In genomic region chrX:38654302-38654701, GRCh38 we compare ENCODE assay signal across 8 cellular contexts.
DNase-seq lines count a peak whose midpoint lies in the region; ATAC-seq and TF ChIP-seq lines count a peak whose summit lies in the region.

No MANE protein-coding gene starts in this region.

- H3K27me3 Mint-ChIP-seq in activated CD4-positive, alpha-beta T cell treated with anti-CD3 and anti-CD28 coated beads, Interleukin-2, amount 10 ng/mL, durations not matched to agents 7 days and 5 days: no peaks in the 10 kb centered on the region

- no peaks in the 10 kb centered on the region for H3K36me3 ChIP-seq in colonic mucosa

- POLR2A ChIA-PET in activated CD4-positive, alpha-beta T cell treated with anti-CD3 and anti-CD28 coated beads, Interleukin-2, amount 10 ng/mL, durations not matched to agents 7 days and 5 days (lab: Charles Lee): no interaction called here

- ATAC-seq in GM19452 (IDR thresholded peaks at IDR 0.05; ENCODE audit: unreplicated experiment): no peak
- ATAC-seq in HG03196 (IDR thresholded peaks at IDR 0.05; ENCODE audit: unreplicated experiment): no peak
- ATAC-seq in HG03175 (IDR thresholded peaks at IDR 0.05; ENCODE audit: unreplicated experiment): no peak

- no peak overlapping the region for H3K27ac Mint-ChIP-seq in activated CD4-positive, alpha-beta T cell treated with anti-CD3 and anti-CD28 coated beads, Interleukin-2, amount 10 ng/mL, durations not matched to agents 7 days and 5 days

- H3K36me3 Mint-ChIP-seq in activated CD4-positive, alpha-beta T cell treated with anti-CD3 and anti-CD28 coated beads, Interleukin-2, amount 10 ng/mL, durations not matched to agents 7 days and 5 days (ENCODE audit: low read depth): no peaks in the 10 kb centered on the region

- H3K9me3 ChIP-seq in colonic mucosa: no peaks in the 10 kb centered on the region

- no peaks in the 10 kb centered on the region for H3K27me3 ChIP-seq in colonic mucosa

- TF ChIP-seq CTCF in colonic mucosa (IDR thresholded peaks at IDR 0.05): peak; percentile 12

- no peaks in the 10 kb centered on the region for H3K4me1 ChIP-seq in colonic mucosa

- intact Hi-C loops in colonic mucosa (cut with DNase I): no loop called here

- no peak overlapping the region for H3K4me3 ChIP-seq in colonic mucosa

- in situ Hi-C loops in G401 (cut with HindIII; ENCODE audit: low sequenced_read_pairs): no loop called here

- CTCF ChIA-PET in activated CD4-positive, alpha-beta T cell treated with anti-CD3 and anti-CD28 coated beads, Interleukin-2, amount 10 ng/mL, durations not matched to agents 7 days and 5 days (lab: Charles Lee): no interaction called here

- H3K9me3 Mint-ChIP-seq in activated CD4-positive, alpha-beta T cell treated with anti-CD3 and anti-CD28 coated beads, Interleukin-2, amount 10 ng/mL, durations not matched to agents 7 days and 5 days: no peaks in the 10 kb centered on the region

- H3K4me1 Mint-ChIP-seq in activated CD4-positive, alpha-beta T cell treated with anti-CD3 and anti-CD28 coated beads, Interleukin-2, amount 10 ng/mL, durations not matched to agents 7 days and 5 days: no peaks in the 10 kb centered on the region

- no peak overlapping the region for H3K4me3 Mint-ChIP-seq in activated CD4-positive, alpha-beta T cell treated with anti-CD3 and anti-CD28 coated beads, Interleukin-2, amount 10 ng/mL, durations not matched to agents 7 days and 5 days

- no peak overlapping the region for H3K27ac ChIP-seq in colonic mucosa

- DNase-seq in G401 (ENCODE audit: low spot score) (peak; percentile 63), NCI-H1694 treated with DMSO at 0.1 percent for 48 hours (lab: John Stamatoyannopoulos, UW) (peak; percentile 30), colonic mucosa (no peak), myocyte (ENCODE audit: low read depth) (peak; percentile 50)
- no peak for DNase-seq in activated CD4-positive, alpha-beta T cell treated with anti-CD3 and anti-CD28 coated beads, Interleukin-2, amount 10 ng/mL, durations not matched to agents 7 days and 5 days

- H3K9ac ChIP-seq in colonic mucosa (ENCODE audit: low read depth in 2 of 2, low read length in 2 of 2): no peak overlapping the region

Comparison
In these comparisons a context has a peak if more than half of its experiments do, and no peak if none do; other contexts are left out.
1. DNase-seq: peak in G401 (single experiment), NCI-H1694 treated with DMSO at 0.1 percent for 48 hours (single experiment) and myocyte (single experiment); none in colonic mucosa (single experiment) and activated CD4-positive, alpha-beta T cell treated with anti-CD3 and anti-CD28 coated beads, Interleukin-2, amount 10 ng/mL, durations not matched to agents 7 days and 5 days (single experiment).